9 cellular contexts compared by ENCODE assay signal in genomic region chr17:76872221-76872873, GRCh38. TPM values are rescaled to one million over a fixed set of nuclear protein-coding genes. Genes with fewer than 3 reads are reported as not detected.
DNase-seq lines count a peak whose midpoint lies in the region; ATAC-seq and TF ChIP-seq lines count a peak whose summit lies in the region.
"Had no signal": no experiment of that assay in that cellular context is flagged by ENCODE, and none has a peak within 500 bp of the region (broad histone marks: within the 10 kb centered on the region; RNA-seq: fewer than 3 reads in every experiment).

No MANE protein-coding gene starts in this region.

- peaks cover 37% of the 10 kb centered on the region for H3K4me1 Mint-ChIP-seq in brain

- H3K9me3 ChIP-seq in Karpas-422 (ENCODE audit: low read length): peaks cover 5% of the 10 kb centered on the region; the same call in 1 of the 2 replicates
- H3K9me3 ChIP-seq: lower lobe of right lung had no signal

- H3K4me3 Mint-ChIP-seq in brain: peak overlapping the region in 4 of 5 experiments; percentile 32 to 73 (median 50)

- ATAC-seq in HG02678 (IDR thresholded peaks at IDR 0.05; ENCODE audit: unreplicated experiment) (no peak), GM18870 (IDR thresholded peaks at IDR 0.05; ENCODE audit: unreplicated experiment) (no peak), HG02970 (IDR thresholded peaks at IDR 0.05; ENCODE audit: low FRiP score, unreplicated experiment) (no peak)
- ATAC-seq: lower lobe of right lung had no signal

- no peak overlapping the region for H3K9ac ChIP-seq in Karpas-422 (ENCODE audit: low read length)

- no peak for TF ChIP-seq CTCF in brain (conservative IDR thresholded peaks at IDR 0.05)

- no peaks in the 10 kb centered on the region for H3K79me2 ChIP-seq in Karpas-422 (ENCODE audit: low read length)

- H3K4me3 ChIP-seq in Karpas-422 (ENCODE audit: low read length): no peak overlapping the region
- H3K4me3 ChIP-seq: lower lobe of right lung had no signal

- H3K27ac Mint-ChIP-seq in brain: peak overlapping the region in 3 of 5 experiments; percentile 5 to 65 (median 64)

- peaks cover 7% of the 10 kb centered on the region for H3K27me3 Mint-ChIP-seq in brain

- no peaks in the 10 kb centered on the region for H3K27me3 ChIP-seq in Karpas-422 (ENCODE audit: low read length)

- peaks cover 0 to 2% (median 0%) of the 10 kb centered on the region in 5 experiments for H3K9me3 Mint-ChIP-seq in brain

- no peak overlapping the region for H2AFZ ChIP-seq in Karpas-422 (ENCODE audit: low read length)

- H3K27ac ChIP-seq in Karpas-422 (ENCODE audit: low read length): no peak overlapping the region
- H3K27ac ChIP-seq: lower lobe of right lung had no signal

- H3K36me3 ChIP-seq in Karpas-422 (ENCODE audit: insufficient read depth, low read length): no peaks in the 10 kb centered on the region
- H3K36me3 ChIP-seq: lower lobe of right lung had no signal

- no peaks in the 10 kb centered on the region for H4K20me1 ChIP-seq in Karpas-422 (ENCODE audit: insufficient read depth, low read depth, low read length)

- intact Hi-C loops in head of caudate nucleus (cut with DNase I): no loop called here

- H3K36me3 Mint-ChIP-seq in brain: peaks cover 36% of the 10 kb centered on the region

- DNase-seq in DMS79 treated with DMSO at 0.1 percent for 48 hours (lab: John Stamatoyannopoulos, UW) (peak; percentile 79), Karpas-422 (peak; percentile 66), non-pigmented ciliary epithelial cell (ENCODE audit: low read depth) (peak; percentile 77), head of caudate nucleus (no peak)
- DNase-seq: lower lobe of right lung had no signal

- peaks cover 7% of the 10 kb centered on the region for H3K4me1 ChIP-seq in Karpas-422 (ENCODE audit: low read length)

- no peak overlapping the region for H3K4me2 ChIP-seq in Karpas-422 (ENCODE audit: low read depth, low read length, poor library complexity, severe bottlenecking)

- H3K9me2 ChIP-seq in Karpas-422 (replicated peaks; ENCODE audit: insufficient read depth, low read length): no peaks in the 10 kb centered on the region

RNA-seq across cellular contexts. Expression of gene MGAT5B, which starts 4.1 kb away (rescaled TPM):
- not detected in 2 replicates for total RNA-seq in Karpas-422 (2014; rRNA removed; shearing (Covaris generic); ENCODE audit: low replicate concordance)
- 46.3 TPM for polyA plus RNA-seq in brain (ENCODE audit: insufficient read depth, low read depth, low replicate concordance)

Comparison
In these comparisons a context has a peak if more than half of its experiments do, and no peak if none do; other contexts are left out.
1. DNase-seq: peak in DMS79 treated with DMSO at 0.1 percent for 48 hours (single experiment), Karpas-422 (single experiment) and non-pigmented ciliary epithelial cell (single experiment); none in head of caudate nucleus (0 of 42).